ENCODE assay signal across 26 cellular contexts in the genomic region with DNA sequence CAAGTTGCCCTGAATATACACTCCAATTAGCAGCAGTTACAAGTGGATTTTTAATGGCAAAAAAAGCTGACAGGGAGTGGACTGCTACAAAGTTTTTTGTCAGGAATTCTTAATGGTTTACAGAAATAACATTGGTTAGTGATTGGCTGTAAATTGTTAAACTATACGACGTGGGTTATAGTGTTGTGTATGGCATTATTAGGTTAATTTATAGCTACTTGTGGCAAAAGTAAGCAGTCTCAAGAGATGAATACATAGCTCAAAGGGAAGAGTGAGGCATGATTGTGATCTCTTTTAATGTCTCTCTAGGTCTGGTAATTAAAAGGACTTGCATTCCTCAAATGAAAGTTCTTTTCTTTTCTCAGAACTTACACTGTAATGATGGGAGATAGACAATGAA.
DNase-seq lines count a peak whose midpoint lies in the region; ATAC-seq and TF ChIP-seq lines count a peak whose summit lies in the region.
"Had no signal": no experiment of that assay in that cellular context is flagged by ENCODE, and none has a peak within 500 bp of the region (broad histone marks: within the 10 kb centered on the region; RNA-seq: fewer than 3 reads in every experiment).

No MANE protein-coding gene starts in this region.

- peak overlapping the region in 1 of 3 experiments; percentile 2 for H3K4me3 Mint-ChIP-seq in nephron
- H3K4me3 Mint-ChIP-seq: CD14-positive monocyte; CD8-positive, alpha-beta memory T cell; IgD-negative memory B cell had no signal

- intact Hi-C loops in left cardiac atrium (cut with DNase I), result no loop called here

- TF ChIP-seq CTCF in nephron (IDR thresholded peaks at IDR 0.05; ENCODE audit: unreplicated experiment in 3 of 3), result no peak

- no peak overlapping the region for H3K9ac ChIP-seq in HUES64 (ENCODE audit: low read depth, low read length)
- H3K9ac ChIP-seq in iPS-20b (ENCODE audit: low read depth, low read length), result peak overlapping the region; percentile 17; the same call in 1 of the 2 replicates
- H3K9ac ChIP-seq: KMS-11 had no signal

- H3K27me3 ChIP-seq in HUES64 (ENCODE audit: insufficient read depth, low read length) (no peaks in the 10 kb centered on the region), iPS-20b (ENCODE audit: insufficient read depth, low read length) (no peaks in the 10 kb centered on the region)
- H3K27me3 ChIP-seq: BE2C had no signal

- H3K36me3 Mint-ChIP-seq in nephron (ENCODE audit: low read depth), result peaks cover 5% of the 10 kb centered on the region
- H3K36me3 Mint-ChIP-seq: CD14-positive monocyte; CD8-positive, alpha-beta memory T cell; IgD-negative memory B cell had no signal

- H3K4me1 ChIP-seq in HUES64 (ENCODE audit: insufficient read depth, low read length) (peaks cover 73% of the 10 kb centered on the region), iPS-20b (ENCODE audit: insufficient read depth, low read length) (peaks cover 70% of the 10 kb centered on the region)
- H3K4me1 ChIP-seq: BE2C had no signal

- H3K4me3 ChIP-seq in HUES64 (ENCODE audit: low read length) (no peak overlapping the region), iPS-20b (ENCODE audit: low read length) (no peak overlapping the region; the same call in 1 of the 2 replicates)
- H3K4me3 ChIP-seq: PC-9, SJSA1 had no signal

- H3K27ac Mint-ChIP-seq in nephron, result peak overlapping the region; percentile 66 to 94 (median 77)
- H3K27ac Mint-ChIP-seq: CD14-positive monocyte, IgD-negative memory B cell had no signal

- H3K27ac ChIP-seq in HUES64 (ENCODE audit: low read depth, low read length), result peak overlapping the region; percentile 93; the same call in 1 of the 2 replicates
- H3K27ac ChIP-seq in iPS-20b (ENCODE audit: low read length), result peak overlapping the region; percentile 74
- H3K27ac ChIP-seq: KMS-11, PC-9, SJSA1 had no signal

- 58% methylated on average over 2 of the region's 2 CpGs for WGBS in HUES64

- DNase-seq in NCI-H510A treated with DMSO at 0.1 percent for 48 hours (lab: John Stamatoyannopoulos, UW) (no peak), left cardiac atrium (no peak)
- DNase-seq: BE2C; Calu3; CD8-positive, alpha-beta memory T cell; DMS79 treated with DMSO at 0.1 percent for 48 hours; H7; MM.1S; NCI-H1048; NCI-H1417; NCI-H1694; NCI-H2029 treated with DMSO at 0.1 percent for 48 hours; NCI-H446 treated with DMSO at 0.1 percent for 48 hours; NCI-H526 treated with DMSO at 0.1 percent for 48 hours; PC-9; Right ventricle myocardium superior; RPMI8226 had no signal

- H3K9me3 ChIP-seq in HUES64 (ENCODE audit: insufficient read depth, low read depth, low read length) (no peaks in the 10 kb centered on the region), iPS-20b (ENCODE audit: insufficient read depth, low read depth, low read length) (no peaks in the 10 kb centered on the region; the same call in 1 of the 2 replicates)
- H3K9me3 ChIP-seq: BE2C, SJSA1 had no signal

- H3K9me3 Mint-ChIP-seq in nephron, result no peaks in the 10 kb centered on the region
- H3K9me3 Mint-ChIP-seq: IgD-negative memory B cell had no signal

- H3K36me3 ChIP-seq in HUES64 (ENCODE audit: insufficient read depth, low read length), result no peaks in the 10 kb centered on the region
- no peaks in the 10 kb centered on the region for H3K36me3 ChIP-seq in iPS-20b (ENCODE audit: insufficient read depth, low read depth, low read length)
- H3K36me3 ChIP-seq: BE2C, SJSA1 had no signal

- peaks cover 23% of the 10 kb centered on the region for H3K4me1 Mint-ChIP-seq in nephron
- H3K4me1 Mint-ChIP-seq: CD14-positive monocyte, IgD-negative memory B cell had no signal

- ATAC-seq in GM21723 (IDR thresholded peaks at IDR 0.05; ENCODE audit: unreplicated experiment) (no peak), left cardiac atrium (no peak), HG03378 (IDR thresholded peaks at IDR 0.05; ENCODE audit: unreplicated experiment) (no peak)

- H3K27me3 Mint-ChIP-seq in nephron (ENCODE audit: low read depth), result peaks cover 8% of the 10 kb centered on the region
